In genomic region chr13:26872444-26873173, GRCh38 we compare ENCODE assay signal across 8 cellular contexts.
DNase-seq lines count a peak whose midpoint lies in the region; ATAC-seq and TF ChIP-seq lines count a peak whose summit lies in the region.

No MANE protein-coding gene starts in this region.

- no peaks in the 10 kb centered on the region for H3K36me3 Mint-ChIP-seq in CD14-positive monocyte

- TF ChIP-seq CTCF in CD14-positive monocyte (IDR thresholded peaks at IDR 0.05) = peak; percentile 62
- TF ChIP-seq CTCF in OCI-LY3 (IDR thresholded peaks at IDR 0.05; ENCODE audit: low read depth, low read length) = peak; percentile 96
- peak; percentile 43 to 82 for TF ChIP-seq CTCF in right atrium auricular region (IDR thresholded peaks at IDR 0.05)
- peak in 3 of 4 experiments; percentile 27 to 48 (median 27) for TF ChIP-seq CTCF in sigmoid colon (IDR thresholded peaks at IDR 0.05)

- ATAC-seq in HG03139 (IDR thresholded peaks at IDR 0.05; ENCODE audit: unreplicated experiment) (no peak), HG02852 (IDR thresholded peaks at IDR 0.05; ENCODE audit: unreplicated experiment) (no peak)

- POLR2A ChIA-PET in HEK293T (lab: Yijun Ruan, JAX) = no interaction called here

- H3K36me3 ChIP-seq in OCI-LY3 (replicated peaks; ENCODE audit: low read depth, low read length) (no peaks in the 10 kb centered on the region), right atrium auricular region (no peaks in the 10 kb centered on the region), sigmoid colon (no peaks in the 10 kb centered on the region)

- no peak overlapping the region for H3K27ac Mint-ChIP-seq in CD14-positive monocyte

- DNase-seq in CD14-positive monocyte (ENCODE audit: low spot score) = no peak
- DNase-seq in HEK293T (ENCODE audit: extremely low spot score) = peak; percentile 75
- peak; percentile 20 for DNase-seq in activated naive CD4-positive, alpha-beta T cell treated with Interleukin-2 at 50 U/mL for 16 hours
- DNase-seq in right atrium auricular region (ENCODE audit: low spot score) = no peak
- DNase-seq in sigmoid colon = no peak

- peaks cover 3 to 12% (median 8%) of the 10 kb centered on the region in 7 donors for H3K9me3 Mint-ChIP-seq in CD14-positive monocyte

- H3K4me1 Mint-ChIP-seq in CD14-positive monocyte = no peaks in the 10 kb centered on the region

- no peak for TF ChIP-seq EP300 in sigmoid colon (IDR thresholded peaks at IDR 0.05)

- no peaks in the 10 kb centered on the region for H3K79me2 ChIP-seq in OCI-LY3 (ENCODE audit: low read length)

- 50 to 52% methylated on average over 23 of the region's 23 CpGs for WGBS in sigmoid colon, 2 donors

- no peak for TF ChIP-seq POLR2A in sigmoid colon (IDR thresholded peaks at IDR 0.05)

- H3K27ac ChIP-seq in OCI-LY3 (ENCODE audit: low read length) = no peak overlapping the region
- no peak overlapping the region for H3K27ac ChIP-seq in right atrium auricular region
- H3K27ac ChIP-seq in sigmoid colon = no peak overlapping the region

- intact Hi-C loops in CD14-positive monocyte (cut with micrococcal nuclease) = no loop called here
- intact Hi-C loops in sigmoid colon (cut with DNase I) = no loop called here

- H3K27me3 ChIP-seq in OCI-LY3 (ENCODE audit: low read depth, low read length) = peaks cover 38% of the 10 kb centered on the region; the same call in 1 of the 2 replicates
- H3K27me3 ChIP-seq in right atrium auricular region = no peaks in the 10 kb centered on the region
- peaks cover 0 to 33% (median 4%) of the 10 kb centered on the region in 3 donors for H3K27me3 ChIP-seq in sigmoid colon

- H3K4me1 ChIP-seq in OCI-LY3 (ENCODE audit: low read length) (no peaks in the 10 kb centered on the region), right atrium auricular region (no peaks in the 10 kb centered on the region), sigmoid colon (no peaks in the 10 kb centered on the region)

- H4K20me1 ChIP-seq in OCI-LY3 (ENCODE audit: insufficient read depth, low read length) = no peaks in the 10 kb centered on the region

- no peak overlapping the region for H3K4me3 ChIP-seq in OCI-LY3 (ENCODE audit: low read length)
- H3K4me3 ChIP-seq in right atrium auricular region = no peak overlapping the region
- no peak overlapping the region for H3K4me3 ChIP-seq in sigmoid colon

- H3K9ac ChIP-seq in OCI-LY3 (ENCODE audit: low read length) = no peak overlapping the region

- H3K9me3 ChIP-seq in OCI-LY3 (ENCODE audit: insufficient read depth, low read length) (peaks cover 12% of the 10 kb centered on the region), right atrium auricular region (peaks cover 0 to 14% of the 10 kb centered on the region in 2 donors), sigmoid colon (peaks cover 0 to 3% (median 0%) of the 10 kb centered on the region in 4 donors)

- CTCF ChIA-PET in HEK293T (lab: Yijun Ruan, JAX) = interaction anchor here (0.7 to 2.4 kb wide), 14 partner anchors 9 to 688 kb away, joined by 3 to 13 read pairs (median 4); no protein-coding TSS in a partner anchor

- no peak overlapping the region for H3K4me2 ChIP-seq in OCI-LY3 (ENCODE audit: low read length)

- no peak overlapping the region for H2AFZ ChIP-seq in OCI-LY3 (ENCODE audit: low read depth, low read length)

- H3K4me3 Mint-ChIP-seq in CD14-positive monocyte = no peak overlapping the region

- H3K27me3 Mint-ChIP-seq in CD14-positive monocyte (ENCODE audit: low read depth in 3 of 3) = peaks cover 0 to 6% (median 0%) of the 10 kb centered on the region in 3 donors

TF ChIP-seq in HEK293T, 16 proteins besides CTCF, POLR2A, EP300 and RAD21:
- no peak for TF ChIP-seq CTBP1 (IDR thresholded peaks at IDR 0.05; ENCODE audit: borderline replicate concordance)
- TF ChIP-seq ARNT (IDR thresholded peaks at IDR 0.05) = no peak
- TF ChIP-seq TARDBP (IDR thresholded peaks at IDR 0.05) = no peak
- no peak for TF ChIP-seq FOXK2 (IDR thresholded peaks at IDR 0.05)
- TF ChIP-seq BHLHE40 (IDR thresholded peaks at IDR 0.05; ENCODE audit: borderline replicate concordance) = no peak
- no peak for TF ChIP-seq FOXA1 (IDR thresholded peaks at IDR 0.05)
- no peak for TF ChIP-seq ZNF384 (IDR thresholded peaks at IDR 0.05)
- TF ChIP-seq SUZ12 (IDR thresholded peaks at IDR 0.05) = no peak
TF ChIP-seq in HEK293T: peak in this region for 0.

Comparison
In these comparisons a context has a peak if more than half of its experiments do, and no peak if none do; other contexts are left out.
1. DNase-seq: peak in HEK293T (single experiment) and activated naive CD4-positive, alpha-beta T cell treated with Interleukin-2 at 50 U/mL for 16 hours (single experiment); none in CD14-positive monocyte (single experiment), right atrium auricular region (single experiment) and sigmoid colon (single experiment).
2. CTCF ChIP-seq: peak in every context shown above with its lines; median percentile 96 in OCI-LY3; 62 in right atrium auricular region; 62 in CD14-positive monocyte; 27 in sigmoid colon.